Comparison of ENCODE assay signal across 27 cellular contexts in the genomic region with DNA sequence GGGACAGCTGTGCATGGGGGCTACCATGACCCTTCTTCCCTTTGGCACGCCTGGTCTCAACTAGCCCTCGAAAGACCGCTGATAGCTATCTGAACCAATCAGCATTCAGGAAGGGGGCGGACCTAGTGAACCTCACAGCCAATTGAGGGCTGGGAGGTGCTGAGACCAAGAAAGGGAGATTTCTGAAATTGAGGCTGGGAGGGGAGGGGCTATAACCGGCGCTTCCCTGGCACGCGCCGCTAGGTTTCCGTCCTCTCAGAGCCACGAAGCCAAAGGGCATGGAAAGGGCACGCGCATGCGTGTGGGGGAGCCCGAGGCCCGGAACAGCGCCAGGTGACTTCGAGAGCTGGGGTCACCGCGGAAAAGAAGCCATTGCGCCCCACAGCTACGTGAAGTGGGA. TPM values are rescaled to one million over a fixed set of nuclear protein-coding genes. Genes with fewer than 3 reads are reported as not detected.
"Had no signal": no experiment of that assay in that cellular context is flagged by ENCODE, and none has a peak within 500 bp of the region (broad histone marks: within the 10 kb centered on the region; RNA-seq: fewer than 3 reads in every experiment).

No MANE protein-coding gene starts in this region.

- H3K9me3 Mint-ChIP-seq: dendritic cell treated with granulocyte-macrophage colony-stimulating factor and Interleukin-4, amounts not matched to agents 40 ng/mL and 50 ng/mL, for 4 days; memory B cell; stimulated activated memory B cell treated with anti-CD40 and anti-IgM and Interleukin-4, amounts not matched to agents 10 μg/mL and 1 μg/mL and 100 μg/mL, for 72 hours had no signal

- H3K27ac Mint-ChIP-seq: activated CD8-positive, alpha-beta T cell treated with anti-CD3 and anti-CD28 coated beads, Interleukin-2, amount 10 ng/mL, durations not matched to agents 7 days and 5 days; activated naive CD8-positive, alpha-beta T cell; dendritic cell treated with granulocyte-macrophage colony-stimulating factor and Interleukin-4, amounts not matched to agents 40 ng/mL and 50 ng/mL, for 4 days; memory B cell; progenitor cell of endocrine pancreas; stimulated activated memory B cell treated with anti-CD40 and anti-IgM and Interleukin-4, amounts not matched to agents 10 μg/mL and 1 μg/mL and 100 μg/mL, for 72 hours had no signal

- DNase-seq: activated CD4-positive, alpha-beta T cell treated with anti-CD3 and anti-CD28 coated beads for 1 hour; activated CD4-positive, alpha-beta T cell treated with anti-CD3 and anti-CD28 coated beads, Interleukin-2, amount 50 U/mL, for 1 hour; activated CD8-positive, alpha-beta T cell treated with anti-CD3 and anti-CD28 coated beads, Interleukin-2, amount 10 ng/mL, durations not matched to agents 7 days and 5 days; activated naive CD4-positive, alpha-beta T cell; activated T-cell treated with anti-CD3 and anti-CD28 coated beads, Interleukin-2, amount 50 U/mL, for 1 hour; adrenal gland; brain microvascular endothelial cell; caudate nucleus; glutamatergic neuron; hypothalamus; left colon; mucosa of descending colon; retina; sigmoid colon; stimulated activated CD4-positive, alpha-beta T cell treated with anti-CD3 and anti-CD28 coated beads, Interleukin-15, amount 100 ng/mL, for 24 hours; trophoblast cell; uterus; WERI-Rb-1 had no signal

- H3K27me3 ChIP-seq: adrenal gland, ascending aorta, brain microvascular endothelial cell, uterus had no signal

- H3K4me3 Mint-ChIP-seq: activated CD8-positive, alpha-beta T cell treated with anti-CD3 and anti-CD28 coated beads, Interleukin-2, amount 10 ng/mL, durations not matched to agents 7 days and 5 days; activated naive CD8-positive, alpha-beta T cell; dendritic cell treated with granulocyte-macrophage colony-stimulating factor and Interleukin-4, amounts not matched to agents 40 ng/mL and 50 ng/mL, for 4 days; memory B cell; stimulated activated memory B cell treated with anti-CD40 and anti-IgM and Interleukin-4, amounts not matched to agents 10 μg/mL and 1 μg/mL and 100 μg/mL, for 72 hours had no signal

- H3K36me3 ChIP-seq: adrenal gland, ascending aorta, brain microvascular endothelial cell, sigmoid colon, uterus, WERI-Rb-1 had no signal

- H3K36me3 Mint-ChIP-seq: activated naive CD8-positive, alpha-beta T cell; memory B cell; stimulated activated memory B cell treated with anti-CD40 and anti-IgM and Interleukin-4, amounts not matched to agents 10 μg/mL and 1 μg/mL and 100 μg/mL, for 72 hours had no signal

- H3K4me3 ChIP-seq: adrenal gland, ascending aorta, mucosa of descending colon, sigmoid colon, smooth muscle cell, uterus had no signal

- ATAC-seq: activated CD8-positive, alpha-beta T cell treated with anti-CD3 and anti-CD28 coated beads, Interleukin-2, amount 10 ng/mL, durations not matched to agents 7 days and 5 days; esophagus mucosa; left colon; mucosa of descending colon; stimulated activated memory B cell treated with anti-CD40 and anti-IgM and Interleukin-4, amounts not matched to agents 10 μg/mL and 1 μg/mL and 100 μg/mL, for 72 hours had no signal

RNA-seq across cellular contexts. Expression of gene PRR19, which starts 4.7 kb away (rescaled TPM):
- total RNA-seq: ascending aorta, sigmoid colon had no signal

RNA-seq across cellular contexts. Expression of gene TMEM145, which starts 6.5 kb away (rescaled TPM):
- total RNA-seq: ascending aorta, endothelial cell of umbilical vein, smooth muscle cell had no signal
